Comparison of ENCODE assay signal across 25 cellular contexts in the genomic region with DNA sequence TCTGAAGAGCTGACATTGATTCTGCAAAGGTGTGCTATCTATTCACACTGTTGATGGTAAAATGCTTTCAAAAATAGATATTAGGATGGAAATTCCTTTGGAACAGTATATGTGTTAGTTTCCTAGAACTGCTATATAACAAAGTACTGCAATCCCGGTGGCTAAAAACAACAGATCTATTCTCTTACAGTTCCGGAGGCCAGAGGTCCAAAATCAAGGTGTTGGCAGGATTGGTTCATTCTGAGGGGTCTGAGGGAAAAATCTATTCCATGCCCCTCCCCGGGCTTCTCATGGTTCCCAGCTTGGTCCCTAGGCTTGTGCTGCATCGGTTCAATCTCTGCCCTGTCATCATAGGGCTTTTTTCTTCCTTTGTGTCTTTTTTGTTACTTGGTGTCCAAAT.
DNase-seq lines count a peak whose midpoint lies in the region; ATAC-seq and TF ChIP-seq lines count a peak whose summit lies in the region.
"Had no signal": no experiment of that assay in that cellular context is flagged by ENCODE, and none has a peak within 500 bp of the region (broad histone marks: within the 10 kb centered on the region; RNA-seq: fewer than 3 reads in every experiment).

No MANE protein-coding gene starts in this region.

- H3K27ac ChIP-seq in left ventricle myocardium inferior (replicated peaks) (peak overlapping the region; percentile 49), tibial nerve (peak overlapping the region; percentile 3 to 79 (median 64)), neuronal stem cell (replicated peaks; ENCODE audit: low read length) (no peak overlapping the region)
- H3K27ac ChIP-seq: C4-2B, lower lobe of right lung had no signal

- no peak overlapping the region for H4K8ac ChIP-seq in neuronal stem cell (ENCODE audit: low read depth, low read length)

- no peak overlapping the region for H3K23ac ChIP-seq in neuronal stem cell (ENCODE audit: low read depth, low read length, poor library complexity)

- H3K79me1 ChIP-seq in neuronal stem cell (ENCODE audit: low read depth, low read length) = peaks cover 3% of the 10 kb centered on the region

- no peak for DNase-seq in left ventricle myocardium inferior
- no peak for DNase-seq in left cardiac atrium
- no peak for DNase-seq in activated naive CD8-positive, alpha-beta T cell treated with anti-CD3 and anti-CD28 coated beads, Interleukin-2, amount 50 U/mL, for 24 hours
- no peak for DNase-seq in natural killer cell
- no peak for DNase-seq in tibial nerve (ENCODE audit: low spot score in 2 of 2)
- no peak for DNase-seq in COR-L47 (lab: John Stamatoyannopoulos, UW)
- no peak for DNase-seq in Right ventricle myocardium inferior (ENCODE audit: missing footprints)
- DNase-seq in neuronal stem cell (ENCODE audit: low spot score) = no peak
- DNase-seq: activated CD4-positive, alpha-beta T cell treated with anti-CD3 and anti-CD28 coated beads, Interleukin-2, amount 10 ng/mL, durations not matched to agents 24 days and 14 days; activated naive CD4-positive, alpha-beta T cell treated with anti-CD3 and anti-CD28 coated beads for 36 hours; cerebellar nuclear complex; effector CD8-positive, alpha-beta T cell; GDM1; islet precursor cell; lower lobe of right lung; NCI-H1092; NCI-H1930; NCI-H226; posterior cingulate gyrus; SHP77; sigmoid colon; stimulated activated CD4-positive, alpha-beta T cell treated with anti-CD3 and anti-CD28 coated beads, Interleukin-15, amount 100 ng/mL, for 24 hours had no signal

- 61 to 70% methylated on average over 4 of the region's 4 CpGs for WGBS in tibial nerve, 2 donors
- no CpG with 5 or more reads among the region's 4 CpGs for WGBS in neuronal stem cell (ENCODE audit: extremely low coverage in 2 of 2, insufficient read length in 2 of 2, insufficient replicate concordance in 1 of 2), 2 donors

- TF ChIP-seq CTCF in left ventricle myocardium inferior (IDR thresholded peaks at IDR 0.05; ENCODE audit: borderline replicate concordance) (no peak), natural killer cell (IDR thresholded peaks at IDR 0.05) (no peak), tibial nerve (IDR thresholded peaks at IDR 0.05) (no peak)

- ATAC-seq in left cardiac atrium (no peak), natural killer cell (no peak), Right ventricle myocardium inferior (no peak)
- no peak for ATAC-seq in activated naive CD8-positive, alpha-beta T cell treated with anti-CD3 and anti-CD28 coated beads, Interleukin-2, amount 50 U/mL, for 24 hours
- ATAC-seq: esophagus mucosa, lower lobe of right lung had no signal

- no peak for TF ChIP-seq POLR2A in tibial nerve (IDR thresholded peaks at IDR 0.05)

- H3K27me3 ChIP-seq in left ventricle myocardium inferior (ENCODE audit: low read depth) (no peaks in the 10 kb centered on the region), tibial nerve (no peaks in the 10 kb centered on the region), neuronal stem cell (ENCODE audit: control insufficient read depth in 3 of 3, insufficient read depth in 3 of 3, low read depth in 1 of 3, low read length in 3 of 3) (no peaks in the 10 kb centered on the region)
- H3K27me3 ChIP-seq: sigmoid colon had no signal

- H2AFZ ChIP-seq in neuronal stem cell (ENCODE audit: low read length) = no peak overlapping the region

- no peak overlapping the region for H2BK15ac ChIP-seq in neuronal stem cell (ENCODE audit: low read length)

- H2AK5ac ChIP-seq in neuronal stem cell (ENCODE audit: low read depth, low read length) = no peak overlapping the region

- H3K4me1 ChIP-seq in left ventricle myocardium inferior = peaks cover 69% of the 10 kb centered on the region
- H3K4me1 ChIP-seq in tibial nerve = peaks cover 0 to 83% (median 21%) of the 10 kb centered on the region in 4 donors
- H3K4me1 ChIP-seq in neuronal stem cell (ENCODE audit: control insufficient read depth in 2 of 2, insufficient read depth in 1 of 2, low read depth in 1 of 2, low read length in 2 of 2) = peaks cover 0 to 11% of the 10 kb centered on the region in 2 donors

- peaks cover 4% of the 10 kb centered on the region for H3K9me3 Mint-ChIP-seq in activated naive CD8-positive, alpha-beta T cell treated with anti-CD3 and anti-CD28 coated beads, Interleukin-2, amount 50 U/mL, for 24 hours
- peaks cover 0 to 2% of the 10 kb centered on the region in 2 donors for H3K9me3 Mint-ChIP-seq in natural killer cell
- H3K9me3 Mint-ChIP-seq: activated naive CD4-positive, alpha-beta T cell treated with anti-CD3 and anti-CD28 coated beads for 36 hours had no signal

- TF ChIP-seq EP300 in tibial nerve (IDR thresholded peaks at IDR 0.05) = no peak

- no peaks in the 10 kb centered on the region for H3K36me3 ChIP-seq in left ventricle myocardium inferior
- H3K36me3 ChIP-seq in tibial nerve = no peaks in the 10 kb centered on the region
- H3K36me3 ChIP-seq in neuronal stem cell (replicated peaks in 1 of 2; ENCODE audit: control insufficient read depth in 2 of 2, insufficient read depth in 2 of 2, low read length in 2 of 2) = no peaks in the 10 kb centered on the region
- H3K36me3 ChIP-seq: HAP-1, lower lobe of right lung, sigmoid colon had no signal

- no peak overlapping the region for H3K9ac ChIP-seq in neuronal stem cell (ENCODE audit: low read depth, low read length, poor library complexity)

- no peak overlapping the region for H2BK12ac ChIP-seq in neuronal stem cell (ENCODE audit: low read length)

- H3K4me3 Mint-ChIP-seq in activated naive CD8-positive, alpha-beta T cell treated with anti-CD3 and anti-CD28 coated beads, Interleukin-2, amount 50 U/mL, for 24 hours = no peak overlapping the region
- peak overlapping the region; percentile 77 for H3K4me3 Mint-ChIP-seq in natural killer cell
- H3K4me3 Mint-ChIP-seq: activated CD4-positive, alpha-beta T cell treated with anti-CD3 and anti-CD28 coated beads, Interleukin-2, amount 10 ng/mL, durations not matched to agents 24 days and 14 days; activated naive CD4-positive, alpha-beta T cell treated with anti-CD3 and anti-CD28 coated beads for 36 hours had no signal

- no peaks in the 10 kb centered on the region for H3K27me3 Mint-ChIP-seq in activated naive CD8-positive, alpha-beta T cell treated with anti-CD3 and anti-CD28 coated beads, Interleukin-2, amount 50 U/mL, for 24 hours
- no peaks in the 10 kb centered on the region for H3K27me3 Mint-ChIP-seq in natural killer cell (ENCODE audit: low read depth in 2 of 2)
- H3K27me3 Mint-ChIP-seq: activated CD4-positive, alpha-beta T cell treated with anti-CD3 and anti-CD28 coated beads, Interleukin-2, amount 10 ng/mL, durations not matched to agents 24 days and 14 days had no signal

- H3K4me3 ChIP-seq in left ventricle myocardium inferior (no peak overlapping the region), tibial nerve (no peak overlapping the region), neuronal stem cell (ENCODE audit: low read length in 2 of 2) (no peak overlapping the region)
- H3K4me3 ChIP-seq: HAP-1, lower lobe of right lung, sigmoid colon had no signal

- H3K4ac ChIP-seq in neuronal stem cell (ENCODE audit: low read length) = no peak overlapping the region

- peak overlapping the region; percentile 52 for H3K27ac Mint-ChIP-seq in activated naive CD8-positive, alpha-beta T cell treated with anti-CD3 and anti-CD28 coated beads, Interleukin-2, amount 50 U/mL, for 24 hours
- peak overlapping the region; percentile 95 to 98 for H3K27ac Mint-ChIP-seq in natural killer cell
- H3K27ac Mint-ChIP-seq: activated CD4-positive, alpha-beta T cell treated with anti-CD3 and anti-CD28 coated beads, Interleukin-2, amount 10 ng/mL, durations not matched to agents 24 days and 14 days; activated naive CD4-positive, alpha-beta T cell treated with anti-CD3 and anti-CD28 coated beads for 36 hours had no signal

- no peak overlapping the region for H2BK120ac ChIP-seq in neuronal stem cell (ENCODE audit: low read depth, low read length)

- H3K36me3 Mint-ChIP-seq in activated naive CD8-positive, alpha-beta T cell treated with anti-CD3 and anti-CD28 coated beads, Interleukin-2, amount 50 U/mL, for 24 hours (ENCODE audit: low read depth) = peaks cover 14% of the 10 kb centered on the region
- H3K36me3 Mint-ChIP-seq in natural killer cell = no peaks in the 10 kb centered on the region

- H3K18ac ChIP-seq in neuronal stem cell (ENCODE audit: low read length) = no peak overlapping the region

- intact Hi-C loops in left ventricle myocardium inferior (cut with micrococcal nuclease) = no loop called here
- intact Hi-C loops in left cardiac atrium (cut with DNase I) = no loop called here
- intact Hi-C loops in natural killer cell (cut with micrococcal nuclease) = loop anchor here (10.0 kb wide), 1 partner anchor 327 kb away; no protein-coding TSS in a partner anchor
- intact Hi-C loops in Right ventricle myocardium inferior (cut with DNase I) = no loop called here

- H3K14ac ChIP-seq in neuronal stem cell (ENCODE audit: low read length) = no peak overlapping the region

- no peak overlapping the region for H4K91ac ChIP-seq in neuronal stem cell (ENCODE audit: low read depth, low read length, poor library complexity)

- H3K4me1 Mint-ChIP-seq in activated naive CD8-positive, alpha-beta T cell treated with anti-CD3 and anti-CD28 coated beads, Interleukin-2, amount 50 U/mL, for 24 hours = peaks cover 89% of the 10 kb centered on the region
- H3K4me1 Mint-ChIP-seq in natural killer cell = peaks cover 69 to 73% of the 10 kb centered on the region in 2 donors

- H3K4me2 ChIP-seq in neuronal stem cell (ENCODE audit: insufficient read depth, low read length, poor library complexity, severe bottlenecking) = no peak overlapping the region

- no peaks in the 10 kb centered on the region for H3K9me3 ChIP-seq in left ventricle myocardium inferior (replicated peaks)
- no peaks in the 10 kb centered on the region for H3K9me3 ChIP-seq in tibial nerve
- H3K9me3 ChIP-seq in neuronal stem cell (replicated peaks in 1 of 2; ENCODE audit: control insufficient read depth in 2 of 2, insufficient read depth in 1 of 2, low read depth in 1 of 2, low read length in 2 of 2) = no peaks in the 10 kb centered on the region
- H3K9me3 ChIP-seq: HAP-1, lower lobe of right lung, sigmoid colon had no signal

- no peak overlapping the region for H2BK5ac ChIP-seq in neuronal stem cell (ENCODE audit: low read length)
